In genomic region chr10:68561804-68562649, GRCh38 we compare ENCODE assay signal across 8 cellular contexts. TPM values are rescaled to one million over a fixed set of nuclear protein-coding genes. Genes with fewer than 3 reads are reported as not detected.
DNase-seq lines count a peak whose midpoint lies in the region; ATAC-seq, FAIRE-seq and TF ChIP-seq lines count a peak whose summit lies in the region.

No MANE protein-coding gene starts in this region.

- peaks cover 59% of the 10 kb centered on the region for H3K79me2 ChIP-seq in HepG2 (ENCODE audit: insufficient read depth, low read length)

- WGBS in HepG2 (ENCODE audit: low lambda C conversion rate): 8% methylated on average over 31 of the region's 31 CpGs
- 54% methylated on average over 31 of the region's 31 CpGs for WGBS in right lobe of liver (ENCODE audit: insufficient coverage, low coverage, low lambda C conversion rate, missing lambda C conversion rate)

- TSS peak; percentile 51 for BruUV-seq in HepG2 (replicated peaks; lab: Mats Ljungman, UMichigan)

- FAIRE-seq in HepG2 (lab: Jason Lieb, UNC) (no peak), GM12892 (lab: Jason Lieb, UNC) (no peak)

- peak overlapping the region; percentile 91 for H3K4me2 ChIP-seq in HepG2 (ENCODE audit: low read depth, low read length)

- H3K4me1 ChIP-seq in HepG2 (ENCODE audit: insufficient read depth, low read length) (peaks cover 51% of the 10 kb centered on the region), right lobe of liver (no peaks in the 10 kb centered on the region), left lung (peaks cover 14 to 25% of the 10 kb centered on the region in 2 donors), upper lobe of right lung (peaks cover 9% of the 10 kb centered on the region)

- in situ Hi-C loops in HepG2 (cut with HindIII; ENCODE audit: extremely low pct_ligation_motif_present, low pct_unique_long_range_greater_than_20kb): loop anchor here (5.0 kb wide), 1 partner anchor 40 kb away; no protein-coding TSS in a partner anchor

- H3K9me3 ChIP-seq in HepG2 (ENCODE audit: low read length): no peaks in the 10 kb centered on the region
- H3K9me3 ChIP-seq in right lobe of liver: no peaks in the 10 kb centered on the region
- H3K9me3 ChIP-seq in left lung: no peaks in the 10 kb centered on the region
- no peaks in the 10 kb centered on the region for H3K9me3 ChIP-seq in upper lobe of right lung

- no peak overlapping the region for H2AFZ ChIP-seq in HepG2 (ENCODE audit: low read length)

- intact Hi-C loops in HepG2 (cut with micrococcal nuclease; ENCODE audit: unreplicated experiment) (loop anchor here (5.0 kb wide), 2 partner anchors 35 to 90 kb away; partner anchors contain the start of genes DNA2 and SLC25A16), right lobe of liver (cut with DNase I) (no loop called here), left lung (cut with DNase I) (no loop called here), upper lobe of right lung (cut with DNase I) (no loop called here)

- TF ChIP-seq EP300 in HepG2 (IDR thresholded peaks at IDR 0.05; ENCODE audit: low read depth in 2 of 2, low read length in 2 of 2) (no peak), HepG2 (CRISPR knock-in tag; IDR thresholded peaks at IDR 0.05; ENCODE audit: borderline replicate concordance) (no peak)

- peaks cover 5% of the 10 kb centered on the region for H4K20me1 ChIP-seq in HepG2 (ENCODE audit: insufficient read depth, low read length)

- no peaks in the 10 kb centered on the region for H3K27me3 ChIP-seq in HepG2 (ENCODE audit: control insufficient read depth in 1 of 2, insufficient read depth in 2 of 2, low read length in 2 of 2)
- no peaks in the 10 kb centered on the region for H3K27me3 ChIP-seq in right lobe of liver
- peaks cover 7 to 82% of the 10 kb centered on the region in 2 donors for H3K27me3 ChIP-seq in left lung
- peaks cover 23% of the 10 kb centered on the region for H3K27me3 ChIP-seq in upper lobe of right lung

- CTCF ChIA-PET in HepG2 (lab: Yijun Ruan, JAX; ENCODE audit: low intra/inter-chr PET ratio, low total read pairs): no interaction called here

- peak; percentile 32 for TF ChIP-seq CTCF in HepG2 (CRISPR knock-in tag; IDR thresholded peaks at IDR 0.05)
- TF ChIP-seq CTCF in right lobe of liver (IDR thresholded peaks at IDR 0.05): no peak
- TF ChIP-seq CTCF in left lung (IDR thresholded peaks at IDR 0.05): no peak
- TF ChIP-seq CTCF in upper lobe of right lung (IDR thresholded peaks at IDR 0.05): no peak

- POLR2A ChIA-PET in HepG2 (lab: Yijun Ruan, JAX): interaction anchor here (0.9 to 3.7 kb wide), 4 partner anchors 12 to 265 kb away, joined by 3 to 93 read pairs (median 5); partner anchors contain the start of genes CCAR1 and STOX1

- H3K27ac ChIP-seq in HepG2 (ENCODE audit: extremely low read length, insufficient read depth, low read length) (peak overlapping the region; percentile 56), right lobe of liver (no peak overlapping the region), left lung (no peak overlapping the region), upper lobe of right lung (no peak overlapping the region)

- TF ChIP-seq POLR2A in HepG2 (IDR thresholded peaks at IDR 0.05; ENCODE audit: insufficient read depth in 1 of 2, low read depth in 2 of 2, low read length in 2 of 2) (no peak), right lobe of liver (IDR thresholded peaks at IDR 0.05) (no peak), GM12892 (IDR thresholded peaks at IDR 0.05; ENCODE audit: low read depth, low read length) (no peak)

- peak overlapping the region; percentile 82; the same call in 1 of the 2 replicates for H3K9ac ChIP-seq in HepG2 (ENCODE audit: insufficient read depth, low read depth, low read length)

- no peak for TF ChIP-seq RAD21 in HepG2 (CRISPR knock-in tag; IDR thresholded peaks at IDR 0.05)

- peak; percentile 66 for ATAC-seq in HepG2
- ATAC-seq in right lobe of liver: no peak
- ATAC-seq in left lung: peak; percentile 36
- ATAC-seq in upper lobe of right lung: no peak
- ATAC-seq in HG02678 (IDR thresholded peaks at IDR 0.05; ENCODE audit: unreplicated experiment): no peak

- DNase-seq in HepG2 (ENCODE audit: low spot score) (no peak), right lobe of liver (no peak), amniotic epithelial cell (ENCODE audit: low read depth) (peak; percentile 25), left lung (no peak), upper lobe of right lung (no peak), kidney glomerular epithelial cell (lab: John Stamatoyannopoulos, UW) (no peak), GM12892 (ENCODE audit: insufficient read length) (no peak)

- H3K36me3 ChIP-seq in HepG2 (replicated peaks in 1 of 2; ENCODE audit: control insufficient read depth in 1 of 2, insufficient read depth in 2 of 2, low read length in 2 of 2) (no peaks in the 10 kb centered on the region; a peak in 1 of 5 replicates), right lobe of liver (no peaks in the 10 kb centered on the region), left lung (no peaks in the 10 kb centered on the region), upper lobe of right lung (no peaks in the 10 kb centered on the region)

- H3K4me3 ChIP-seq in HepG2 (replicated peaks in 1 of 3; ENCODE audit: insufficient read depth in 1 of 3, low read depth in 2 of 3, low read length in 3 of 3) (peak overlapping the region; percentile 91 to 99 (median 95)), right lobe of liver (no peak overlapping the region), left lung (peak overlapping the region; percentile 42 to 64), upper lobe of right lung (peak overlapping the region; percentile 67)

RNA-seq across cellular contexts. Expression of gene TET1, which starts 1.9 kb away (rescaled TPM):
- total RNA-seq in HepG2 (2016; rRNA removed; fragmentation: Illumina TruSeq; extraction: Trizol) (7.3 and 10.6 TPM in 2 replicates), right lobe of liver (under 1 TPM; 0.62 to 0.86 (median 0.67) TPM), left lung (1 to 10 TPM; 1.5 to 3.1 TPM), upper lobe of right lung (2.1 TPM)
- total RNA-seq in HepG2 (2016; cell fraction: cytosol; rRNA removed; fragmentation: Illumina TruSeq; extraction: Trizol; ENCODE audit: low read depth): 3.8 and 4.4 TPM in 2 replicates
- total RNA-seq in HepG2 (2016; cell fraction: insoluble cytoplasmic fraction; rRNA removed; fragmentation: Illumina TruSeq; extraction: Trizol): 7.1 and 9.6 TPM in 2 replicates
- total RNA-seq in HepG2 (2016; cell fraction: membrane; rRNA removed; fragmentation: Illumina TruSeq; extraction: Trizol): 8.1 and 9.5 TPM in 2 replicates
- total RNA-seq in HepG2 (2016; cell fraction: nucleus; rRNA removed; fragmentation: Illumina TruSeq; extraction: Trizol): 9.9 and 12.1 TPM in 2 replicates
- polyA plus RNA-seq in HepG2 (2011; rRNA removed): 4.7 and 6.9 TPM in 2 replicates
- 2.9 and 3.5 TPM in 2 replicates for polyA plus RNA-seq in HepG2 (2011; cell fraction: cytosol; rRNA removed)
- 4.1 and 4.6 TPM in 2 replicates for polyA plus RNA-seq in HepG2 (2011; cell fraction: nucleus; rRNA removed)
- polyA plus RNA-seq in HepG2 (2012): 4.5 and 7.0 TPM in 2 replicates
- polyA plus RNA-seq in HepG2 (2016; cell fraction: cytosol; fragmentation: Illumina TruSeq; extraction: Trizol; ENCODE audit: low read depth): 0.29 and 0.33 TPM in 2 replicates
- polyA plus RNA-seq in HepG2 (2016; cell fraction: insoluble cytoplasmic fraction; fragmentation: Illumina TruSeq; extraction: Trizol; ENCODE audit: low read depth): 6.2 and 6.4 TPM in 2 replicates
- 1.1 and 1.2 TPM in 2 replicates for polyA plus RNA-seq in HepG2 (2016; cell fraction: membrane; fragmentation: Illumina TruSeq; extraction: Trizol; ENCODE audit: low read depth)
- 5.5 and 5.9 TPM in 2 replicates for polyA plus RNA-seq in HepG2 (2016; cell fraction: nucleus; fragmentation: Illumina TruSeq; extraction: Trizol; ENCODE audit: insufficient read depth, low read depth)
- 0.07 and 21.8 TPM in 2 replicates for polyA minus RNA-seq in HepG2 (2011; rRNA and poly(A)+ RNA removed; ENCODE audit: low replicate concordance)
- polyA minus RNA-seq in HepG2 (2011; cell fraction: cytosol; rRNA and poly(A)+ RNA removed): 18.3 and 21.8 TPM in 2 replicates
- 44.1 and 46.4 TPM in 2 replicates for polyA minus RNA-seq in HepG2 (2011; cell fraction: nucleus; rRNA and poly(A)+ RNA removed)
- polyA plus RNA-seq in GM12892 (2012; ENCODE audit: missing spikeins): 0.45 TPM

RNA-seq across cellular contexts. Expression of gene SLC25A16, which starts 34.7 kb away (rescaled TPM):
- total RNA-seq in HepG2 (2016; rRNA removed; fragmentation: Illumina TruSeq; extraction: Trizol) (13.9 and 15.5 TPM in 2 replicates), right lobe of liver (10 to 100 TPM; 13.9 to 36.9 (median 23.2) TPM), left lung (10 to 100 TPM; 33.6 to 38.1 TPM), upper lobe of right lung (36.2 TPM)
- total RNA-seq in HepG2 (2016; cell fraction: cytosol; rRNA removed; fragmentation: Illumina TruSeq; extraction: Trizol; ENCODE audit: low read depth): 42.6 and 46.8 TPM in 2 replicates
- total RNA-seq in HepG2 (2016; cell fraction: insoluble cytoplasmic fraction; rRNA removed; fragmentation: Illumina TruSeq; extraction: Trizol): 11.2 and 13.5 TPM in 2 replicates
- 15.6 and 17.9 TPM in 2 replicates for total RNA-seq in HepG2 (2016; cell fraction: membrane; rRNA removed; fragmentation: Illumina TruSeq; extraction: Trizol)
- total RNA-seq in HepG2 (2016; cell fraction: nucleus; rRNA removed; fragmentation: Illumina TruSeq; extraction: Trizol): 17.7 and 19.1 TPM in 2 replicates
- polyA plus RNA-seq in HepG2 (2011; rRNA removed): 7.8 and 9.9 TPM in 2 replicates
- polyA plus RNA-seq in HepG2 (2011; cell fraction: cytosol; rRNA removed): 2.4 and 3.5 TPM in 2 replicates
- polyA plus RNA-seq in HepG2 (2011; cell fraction: nucleus; rRNA removed): 11.1 and 15.8 TPM in 2 replicates
- 5.6 and 8.4 TPM in 2 replicates for polyA plus RNA-seq in HepG2 (2012)
- 4.3 and 4.4 TPM in 2 replicates for polyA plus RNA-seq in HepG2 (2016; cell fraction: cytosol; fragmentation: Illumina TruSeq; extraction: Trizol; ENCODE audit: low read depth)
- 8.9 and 9.4 TPM in 2 replicates for polyA plus RNA-seq in HepG2 (2016; cell fraction: insoluble cytoplasmic fraction; fragmentation: Illumina TruSeq; extraction: Trizol; ENCODE audit: low read depth)
- 7.3 TPM in 2 replicates for polyA plus RNA-seq in HepG2 (2016; cell fraction: membrane; fragmentation: Illumina TruSeq; extraction: Trizol; ENCODE audit: low read depth)
- 35.4 and 42.3 TPM in 2 replicates for polyA plus RNA-seq in HepG2 (2016; cell fraction: nucleus; fragmentation: Illumina TruSeq; extraction: Trizol; ENCODE audit: insufficient read depth, low read depth)
- 12.3 and 16.9 TPM in 2 replicates for polyA minus RNA-seq in HepG2 (2011; rRNA and poly(A)+ RNA removed; ENCODE audit: low replicate concordance)
- 6.4 and 9.0 TPM in 2 replicates for polyA minus RNA-seq in HepG2 (2011; cell fraction: cytosol; rRNA and poly(A)+ RNA removed)
- polyA minus RNA-seq in HepG2 (2011; cell fraction: nucleus; rRNA and poly(A)+ RNA removed): 9.4 and 17.0 TPM in 2 replicates
- polyA plus RNA-seq in GM12892 (2012; ENCODE audit: missing spikeins): 10.1 TPM

Comparison
In these comparisons a context has a peak if more than half of its experiments do, and no peak if none do; other contexts are left out.
1. ATAC-seq: peak in HepG2 (single experiment) and left lung (single experiment); none in right lobe of liver (0 of 4), upper lobe of right lung (single experiment) and HG02678 (single experiment).
2. H3K4me3 ChIP-seq: peak in HepG2 (3 of 3), left lung (2 of 2) and upper lobe of right lung (single experiment); none in right lobe of liver (0 of 3).